ENCODE assay signal across 8 cellular contexts in genomic region chr19:45887311-45887710, GRCh38. TPM values are rescaled to one million over a fixed set of nuclear protein-coding genes. Genes with fewer than 3 reads are reported as not detected.
DNase-seq lines count a peak whose midpoint lies in the region; ATAC-seq and TF ChIP-seq lines count a peak whose summit lies in the region.

No MANE protein-coding gene starts in this region.

- peak overlapping the region; percentile 92 for H3K4me3 Mint-ChIP-seq in activated T-helper 17 cell treated with anti-CD3 and anti-CD28 coated beads, Interleukin-2, amount 50 U/mL, for 72 hours

- peaks cover 15% of the 10 kb centered on the region for H3K36me3 Mint-ChIP-seq in activated T-helper 17 cell treated with anti-CD3 and anti-CD28 coated beads, Interleukin-2, amount 50 U/mL, for 72 hours (ENCODE audit: low read depth)

- no peak for TF ChIP-seq POLR2A in stomach (IDR thresholded peaks at IDR 0.05)

- no peaks in the 10 kb centered on the region for H3K27me3 Mint-ChIP-seq in activated T-helper 17 cell treated with anti-CD3 and anti-CD28 coated beads, Interleukin-2, amount 50 U/mL, for 72 hours

- H3K27ac ChIP-seq in HUES6 (ENCODE audit: low read depth, low read length) (peak overlapping the region; percentile 78), stomach (peak overlapping the region; percentile 74 to 96 (median 93))

- H3K36me3 ChIP-seq in HUES6 (ENCODE audit: control insufficient read depth, insufficient read depth, low read length), result no peaks in the 10 kb centered on the region
- H3K36me3 ChIP-seq in stomach, result peaks cover 0 to 38% (median 26%) of the 10 kb centered on the region in 4 donors

- peaks cover 6% of the 10 kb centered on the region for H3K4me1 Mint-ChIP-seq in activated T-helper 17 cell treated with anti-CD3 and anti-CD28 coated beads, Interleukin-2, amount 50 U/mL, for 72 hours

- peaks cover 23% of the 10 kb centered on the region for H3K4me1 ChIP-seq in HUES6 (ENCODE audit: control insufficient read depth, insufficient read depth, low read length)
- peaks cover 30 to 45% (median 44%) of the 10 kb centered on the region in 4 donors for H3K4me1 ChIP-seq in stomach

- no peaks in the 10 kb centered on the region for H3K9me3 Mint-ChIP-seq in activated T-helper 17 cell treated with anti-CD3 and anti-CD28 coated beads, Interleukin-2, amount 50 U/mL, for 72 hours

- ATAC-seq in activated T-helper 17 cell treated with anti-CD3 and anti-CD28 coated beads, Interleukin-2, amount 50 U/mL, for 72 hours (replicated peaks), result no peak
- no peak for ATAC-seq in HG03442 (IDR thresholded peaks at IDR 0.05; ENCODE audit: unreplicated experiment)

- WGBS in stomach, 5 donors, result 44 to 50% (median 47%) methylated on average over 5 of the region's 5 CpGs

- H3K27me3 ChIP-seq in HUES6 (ENCODE audit: control insufficient read depth, insufficient read depth, low read length) (no peaks in the 10 kb centered on the region), stomach (no peaks in the 10 kb centered on the region)

- intact Hi-C loops in stomach (cut with DNase I; ENCODE audit: low total_unique reads), result no loop called here

- TF ChIP-seq CTCF in stomach (IDR thresholded peaks at IDR 0.05), result no peak

- H3K4me3 ChIP-seq in HUES6 (ENCODE audit: low read depth, low read length), result peak overlapping the region; percentile 90
- H3K4me3 ChIP-seq in iPS-18c (ENCODE audit: insufficient read depth, low read depth, low read length), result peak overlapping the region; percentile 91
- H3K4me3 ChIP-seq in stomach, result peak overlapping the region; percentile 70 to 80 (median 76)

- no peak for TF ChIP-seq EP300 in stomach (IDR thresholded peaks at IDR 0.05)

- H3K9me3 ChIP-seq in HUES6 (ENCODE audit: control insufficient read depth, insufficient read depth, low read depth, low read length) (no peaks in the 10 kb centered on the region), iPS-18c (ENCODE audit: control insufficient read depth, insufficient read depth, low read length) (peaks cover 2% of the 10 kb centered on the region), stomach (no peaks in the 10 kb centered on the region)

- peak overlapping the region; percentile 95 for H3K27ac Mint-ChIP-seq in activated T-helper 17 cell treated with anti-CD3 and anti-CD28 coated beads, Interleukin-2, amount 50 U/mL, for 72 hours

- peak overlapping the region; percentile 85 for H3K9ac ChIP-seq in HUES6 (ENCODE audit: low read length)

- DNase-seq in stomach (no peak), COLO829 (ENCODE audit: low spot score) (no peak), iPS-NIHi11 (ENCODE audit: low spot score) (no peak), Kasumi-1 (lab: John Stamatoyannopoulos, UW) (no peak)

RNA-seq across cellular contexts. Expression of gene IRF2BP1, which starts 1.4 kb away (rescaled TPM):
- 10 to 100 TPM; 13.5 to 16.4 TPM for total RNA-seq in activated T-helper 17 cell treated with anti-CD3 and anti-CD28 coated beads, Interleukin-2, amount 50 U/mL, for 72 hours
- 10 to 100 TPM in 4 of 5 donors, not detected in 1; 13.4 to 75.9 (median 24.1) TPM for total RNA-seq in stomach
- 10 to 100 TPM; 11.5 to 12.8 (median 12.8) TPM for polyA plus RNA-seq in stomach

RNA-seq across cellular contexts. Expression of gene MYPOP, which starts 15.1 kb away (rescaled TPM):
- 1 to 10 TPM; 7.4 to 7.6 TPM for total RNA-seq in activated T-helper 17 cell treated with anti-CD3 and anti-CD28 coated beads, Interleukin-2, amount 50 U/mL, for 72 hours
- total RNA-seq in stomach, result 10 to 100 TPM in 1 of 5 donors, 1 to 10 TPM in 1, under 1 TPM in 3; 0.58 to 12.2 (median 0.73) TPM
- 1 to 10 TPM; 4.2 to 5.0 (median 5.0) TPM for polyA plus RNA-seq in stomach

RNA-seq across cellular contexts. Expression of gene FOXA3, which starts 23.2 kb away (rescaled TPM):
- total RNA-seq in activated T-helper 17 cell treated with anti-CD3 and anti-CD28 coated beads, Interleukin-2, amount 50 U/mL, for 72 hours, result 1 to 10 TPM in 1 of 2 donors, under 1 TPM in 1; 0.32 to 1.9 TPM
- total RNA-seq in stomach, result 10 to 100 TPM in 4 of 5 donors, 1 to 10 TPM in 1; 7.6 to 46.7 (median 18.5) TPM
- 10 to 100 TPM; 11.9 to 65.8 (median 41.0) TPM for polyA plus RNA-seq in stomach

RNA-seq across cellular contexts. Expression of gene SYMPK, which starts 24.4 kb away (rescaled TPM):
- total RNA-seq in activated T-helper 17 cell treated with anti-CD3 and anti-CD28 coated beads, Interleukin-2, amount 50 U/mL, for 72 hours, result 100 to 1,000 TPM in 1 of 2 donors, 10 to 100 TPM in 1; 98.2 to 122 TPM
- 100 to 1,000 TPM in 2 of 5 donors, 10 to 100 TPM in 3; 32.2 to 420 (median 84.6) TPM for total RNA-seq in stomach
- 100 to 1,000 TPM in 1 of 3 donors, 10 to 100 TPM in 2; 71.9 to 101 (median 75.0) TPM for polyA plus RNA-seq in stomach

RNA-seq across cellular contexts. Expression of gene NANOS2, which starts 27.3 kb away (rescaled TPM):
- total RNA-seq in activated T-helper 17 cell treated with anti-CD3 and anti-CD28 coated beads, Interleukin-2, amount 50 U/mL, for 72 hours, result not detected
- not detected for total RNA-seq in stomach
- not detected for polyA plus RNA-seq in stomach
